In genomic region chr21:41215856-41216408, GRCh38 we compare ENCODE assay signal across 26 cellular contexts.
"Had no signal": no experiment of that assay in that cellular context is flagged by ENCODE, and none has a peak within 500 bp of the region (broad histone marks: within the 10 kb centered on the region; RNA-seq: fewer than 3 reads in every experiment).

No MANE protein-coding gene starts in this region.

- H3K9me3 Mint-ChIP-seq: activated B cell treated with CpG ODN at 0.5 μM for 24 hours, endodermal cell, immature natural killer cell, memory B cell, nephron had no signal

- ATAC-seq: heart left ventricle, pancreas, psoas muscle, T-helper 17 cell had no signal

- H3K27ac Mint-ChIP-seq: activated B cell treated with CpG ODN at 0.5 μM for 24 hours; activated naive CD8-positive, alpha-beta T cell; immature natural killer cell; memory B cell; nephron; T-helper 17 cell had no signal

- H3K36me3 ChIP-seq: adrenal gland, heart left ventricle, pancreas, transverse colon, uterus had no signal

- H3K4me1 ChIP-seq: adrenal gland, psoas muscle, testis, uterus had no signal

- H3K27me3 Mint-ChIP-seq: activated B cell treated with CpG ODN at 0.5 μM for 24 hours, memory B cell had no signal

- H3K27me3 ChIP-seq: adrenal gland, ascending aorta, esophagus muscularis mucosa, foreskin keratinocyte, heart left ventricle, pancreas, spleen, testis, transverse colon, uterus had no signal

- H3K4me3 ChIP-seq: adrenal gland, ascending aorta, esophagus muscularis mucosa, heart left ventricle, pancreas, psoas muscle, spleen, testis, transverse colon, uterus had no signal

- H3K27ac ChIP-seq: adrenal gland, esophagus muscularis mucosa, foreskin keratinocyte, pancreas, psoas muscle, spleen, testis, transverse colon, uterus had no signal

- H3K4me3 Mint-ChIP-seq: activated B cell treated with CpG ODN at 0.5 μM for 24 hours; activated naive CD8-positive, alpha-beta T cell; brain; endodermal cell; memory B cell; nephron; T-helper 17 cell had no signal

- H3K36me3 Mint-ChIP-seq: activated naive CD8-positive, alpha-beta T cell; brain; immature natural killer cell had no signal

- H3K9me3 ChIP-seq: adrenal gland, ascending aorta, esophagus muscularis mucosa, heart left ventricle, pancreas, psoas muscle, spleen, testis, transverse colon, uterus had no signal

- DNase-seq: activated B cell treated with CpG ODN at 0.5 μM for 24 hours; activated CD4-positive, alpha-beta T cell treated with anti-CD3 and anti-CD28 coated beads, Interleukin-2, amount 50 U/mL, for 4 hours; activated effector memory CD4-positive, alpha-beta T cell treated with Interleukin-2 at 50 U/mL for 16 hours; activated naive CD4-positive, alpha-beta T cell treated with Interleukin-2 at 50 U/mL for 16 hours; activated T-cell treated with anti-CD3 and anti-CD28 coated beads for 4 hours; adrenal gland; endodermal cell; heart left ventricle; hypothalamus; pancreas; psoas muscle; spleen; stimulated activated naive CD4-positive, alpha-beta T cell treated with Interleukin-2 at 50 U/mL for 16 hours; T-helper 17 cell; T1000; testis; transverse colon; uterus had no signal
